In genomic region chr16:31076319-31076718, GRCh38 we compare ENCODE assay signal across 21 cellular contexts. TPM values are rescaled to one million over a fixed set of nuclear protein-coding genes. Genes with fewer than 3 reads are reported as not detected.
A peak's percentile ranks its signal among the peaks of the same experiment; 100 is the strongest.
DNase-seq lines count a peak whose midpoint lies in the region; ATAC-seq, FAIRE-seq and TF ChIP-seq lines count a peak whose summit lies in the region.
"Had no signal": no experiment of that assay in that cellular context is flagged by ENCODE, and none has a peak within 500 bp of the region (broad histone marks: within the 10 kb centered on the region; RNA-seq: fewer than 3 reads in every experiment).

No MANE protein-coding gene starts in this region.

- H3K4me1 Mint-ChIP-seq in CD4-positive, alpha-beta T cell (ENCODE audit: low read depth): peaks cover 32% of the 10 kb centered on the region
- peaks cover 56% of the 10 kb centered on the region for H3K4me1 Mint-ChIP-seq in activated CD8-positive, alpha-beta T cell treated with anti-CD3 and anti-CD28 coated beads, Interleukin-2, amount 10 ng/mL, durations not matched to agents 7 days and 5 days (ENCODE audit: low read depth)
- H3K4me1 Mint-ChIP-seq in naive thymus-derived CD4-positive, alpha-beta T cell: peaks cover 32 to 59% (median 36%) of the 10 kb centered on the region in 7 donors

- TF ChIP-seq CTCF in CD4-positive, alpha-beta T cell (IDR thresholded peaks at IDR 0.05): no peak
- no peak for TF ChIP-seq CTCF in testis (IDR thresholded peaks at IDR 0.05)

- H3K27ac Mint-ChIP-seq in CD4-positive, alpha-beta T cell: peak overlapping the region; percentile 92
- H3K27ac Mint-ChIP-seq in activated CD8-positive, alpha-beta T cell treated with anti-CD3 and anti-CD28 coated beads, Interleukin-2, amount 10 ng/mL, durations not matched to agents 7 days and 5 days: peak overlapping the region; percentile 63
- peak overlapping the region in 3 of 9 donors; percentile 62 to 97 (median 83) for H3K27ac Mint-ChIP-seq in naive thymus-derived CD4-positive, alpha-beta T cell

- CTCF ChIA-PET in CD4-positive, alpha-beta T cell (lab: Charles Lee): no interaction called here
- CTCF ChIA-PET in activated CD8-positive, alpha-beta T cell treated with anti-CD3 and anti-CD28 coated beads, Interleukin-2, amount 10 ng/mL, durations not matched to agents 7 days and 5 days (lab: Charles Lee): interaction anchor here (3.0 kb wide), 1 partner anchor 91 kb away, joined by 15 read pairs; the partner anchor contains the start of gene HSD3B7
- CTCF ChIA-PET in naive thymus-derived CD4-positive, alpha-beta T cell (lab: Charles Lee): no interaction called here

- no peaks in the 10 kb centered on the region for H3K27me3 ChIP-seq in BLaER1
- no peaks in the 10 kb centered on the region for H3K27me3 ChIP-seq in CD4-positive, alpha-beta T cell (ENCODE audit: control insufficient read depth, insufficient read depth, low read length)
- no peaks in the 10 kb centered on the region for H3K27me3 ChIP-seq in naive thymus-derived CD4-positive, alpha-beta T cell (ENCODE audit: control insufficient read depth in 2 of 2, insufficient read depth in 2 of 2, low read length in 2 of 2)
- H3K27me3 ChIP-seq in testis: no peaks in the 10 kb centered on the region

- H3K4me3 Mint-ChIP-seq in CD4-positive, alpha-beta T cell: peak overlapping the region; percentile 89
- H3K4me3 Mint-ChIP-seq in activated CD8-positive, alpha-beta T cell treated with anti-CD3 and anti-CD28 coated beads, Interleukin-2, amount 10 ng/mL, durations not matched to agents 7 days and 5 days: peak overlapping the region; percentile 18
- H3K4me3 Mint-ChIP-seq in naive thymus-derived CD4-positive, alpha-beta T cell: peak overlapping the region in 6 of 10 donors; percentile 7 to 95 (median 43)

- H3K9me3 ChIP-seq in BLaER1 (no peaks in the 10 kb centered on the region), testis (no peaks in the 10 kb centered on the region)
- H3K9me3 ChIP-seq in CD4-positive, alpha-beta T cell (ENCODE audit: control insufficient read depth, low read length): no peaks in the 10 kb centered on the region
- H3K9me3 ChIP-seq in naive thymus-derived CD4-positive, alpha-beta T cell (ENCODE audit: control insufficient read depth in 2 of 3, low read length in 3 of 3): no peaks in the 10 kb centered on the region
- H3K9me3 ChIP-seq: mucosa of descending colon had no signal

- POLR2A ChIA-PET in CD4-positive, alpha-beta T cell (lab: Charles Lee): no interaction called here
- POLR2A ChIA-PET in activated CD8-positive, alpha-beta T cell treated with anti-CD3 and anti-CD28 coated beads, Interleukin-2, amount 10 ng/mL, durations not matched to agents 7 days and 5 days (lab: Charles Lee): no interaction called here
- POLR2A ChIA-PET in naive thymus-derived CD4-positive, alpha-beta T cell (lab: Charles Lee): interaction anchor here (1.1 to 3.9 kb wide), 2 partner anchors 15 to 41 kb away, joined by 3 to 35 read pairs; partner anchors contain the start of gene KAT8

- no peak overlapping the region; the same call in 1 of the 2 replicates for H3K9ac ChIP-seq in BLaER1
- H3K9ac ChIP-seq: parathyroid adenoma had no signal

- peaks cover 26% of the 10 kb centered on the region for H3K4me1 ChIP-seq in BLaER1
- H3K4me1 ChIP-seq in naive thymus-derived CD4-positive, alpha-beta T cell (ENCODE audit: control insufficient read depth in 2 of 2, insufficient read depth in 2 of 2, low read length in 2 of 2): peaks cover 9 to 18% of the 10 kb centered on the region in 2 donors
- H3K4me1 ChIP-seq in testis: peaks cover 16% of the 10 kb centered on the region

- H3K9me3 Mint-ChIP-seq in CD4-positive, alpha-beta T cell: no peaks in the 10 kb centered on the region
- H3K9me3 Mint-ChIP-seq in activated CD8-positive, alpha-beta T cell treated with anti-CD3 and anti-CD28 coated beads, Interleukin-2, amount 10 ng/mL, durations not matched to agents 7 days and 5 days (ENCODE audit: insufficient read depth): no peaks in the 10 kb centered on the region
- peaks cover 0 to 1% (median 0%) of the 10 kb centered on the region in 11 donors for H3K9me3 Mint-ChIP-seq in naive thymus-derived CD4-positive, alpha-beta T cell

- no peak for DNase-seq in CD4-positive, alpha-beta T cell
- DNase-seq in activated CD8-positive, alpha-beta T cell treated with anti-CD3 and anti-CD28 coated beads, Interleukin-2, amount 10 ng/mL, durations not matched to agents 7 days and 5 days: no peak
- DNase-seq in naive thymus-derived CD4-positive, alpha-beta T cell: no peak
- DNase-seq in H54 (ENCODE audit: insufficient read length, low spot score): no peak
- no peak for DNase-seq in testis
- no peak for DNase-seq in dermis blood vessel endothelial cell
- DNase-seq: activated T-cell treated with anti-CD3 and anti-CD28 coated beads for 4 hours; amniotic stem cell; central memory CD4-positive, alpha-beta T cell; DMS153; effector memory CD4-positive, alpha-beta T cell; Kasumi-1; left ventricle myocardium superior; mucosa of descending colon; NCI-H1105 treated with DMSO at 0.1 percent for 48 hours; NCI-H526; SHP77 treated with DMSO at 0.1 percent for 48 hours; stimulated activated CD4-positive, alpha-beta T cell treated with anti-CD3 and anti-CD28 coated beads, Interleukin-2, amount 100 ng/mL, for 24 hours had no signal

- 70 to 81% methylated on average over 13 to 16 of the region's 16 CpGs for WGBS in testis, 2 donors

- H4K20me1 ChIP-seq in BLaER1: peaks cover 67% of the 10 kb centered on the region

- H3K36me3 Mint-ChIP-seq in CD4-positive, alpha-beta T cell (ENCODE audit: low read depth): peaks cover 69% of the 10 kb centered on the region
- H3K36me3 Mint-ChIP-seq in activated CD8-positive, alpha-beta T cell treated with anti-CD3 and anti-CD28 coated beads, Interleukin-2, amount 10 ng/mL, durations not matched to agents 7 days and 5 days (ENCODE audit: low read depth): peaks cover 57% of the 10 kb centered on the region
- H3K36me3 Mint-ChIP-seq in naive thymus-derived CD4-positive, alpha-beta T cell: peaks cover 0 to 24% (median 11%) of the 10 kb centered on the region in 5 donors

- no peak for FAIRE-seq in H54 (lab: Jason Lieb, UNC)

- H3K27ac ChIP-seq in BLaER1 (no peak overlapping the region), testis (no peak overlapping the region)
- no peak overlapping the region for H3K27ac ChIP-seq in CD4-positive, alpha-beta T cell (ENCODE audit: low read depth, low read length)
- H3K27ac ChIP-seq in naive thymus-derived CD4-positive, alpha-beta T cell (ENCODE audit: low read depth, low read length): no peak overlapping the region
- H3K27ac ChIP-seq: parathyroid adenoma had no signal

- TF ChIP-seq POLR2A in H54 (IDR thresholded peaks at IDR 0.05; ENCODE audit: low read depth, low read length): no peak
- TF ChIP-seq POLR2A in testis (IDR thresholded peaks at IDR 0.05): no peak

- H3K4me3 ChIP-seq in BLaER1 (no peak overlapping the region), testis (no peak overlapping the region)
- H3K4me3 ChIP-seq in naive thymus-derived CD4-positive, alpha-beta T cell (ENCODE audit: low read length): no peak overlapping the region
- H3K4me3 ChIP-seq: mucosa of descending colon had no signal

- no peaks in the 10 kb centered on the region for H3K27me3 Mint-ChIP-seq in CD4-positive, alpha-beta T cell
- no peaks in the 10 kb centered on the region for H3K27me3 Mint-ChIP-seq in activated CD8-positive, alpha-beta T cell treated with anti-CD3 and anti-CD28 coated beads, Interleukin-2, amount 10 ng/mL, durations not matched to agents 7 days and 5 days (ENCODE audit: low read depth)
- no peaks in the 10 kb centered on the region for H3K27me3 Mint-ChIP-seq in naive thymus-derived CD4-positive, alpha-beta T cell

- peak overlapping the region; percentile 98 for H3K4me2 ChIP-seq in BLaER1

- H3K36me3 ChIP-seq in BLaER1: peaks cover 59% of the 10 kb centered on the region
- H3K36me3 ChIP-seq in naive thymus-derived CD4-positive, alpha-beta T cell (ENCODE audit: control insufficient read depth in 2 of 3, insufficient read depth in 3 of 3, low read length in 3 of 3): peaks cover 0 to 60% (median 17%) of the 10 kb centered on the region in 3 experiments
- no peaks in the 10 kb centered on the region for H3K36me3 ChIP-seq in testis (ENCODE audit: low read depth, missing control alignments)

- intact Hi-C loops in CD4-positive, alpha-beta T cell (cut with DNase I, micrococcal nuclease): loop anchor here in 1 of 2 experiments (10.0 kb wide), 2 partner anchors 122 to 152 kb away; partner anchors contain the start of genes FBXL19 and SETD1A
- intact Hi-C loops in naive thymus-derived CD4-positive, alpha-beta T cell (cut with micrococcal nuclease): no loop called here
- intact Hi-C loops in testis (cut with DNase I; ENCODE audit: low total_unique reads): no loop called here

- no peak for ATAC-seq in CD4-positive, alpha-beta T cell (ENCODE audit: poor library complexity)
- no peak for ATAC-seq in activated CD8-positive, alpha-beta T cell treated with anti-CD3 and anti-CD28 coated beads, Interleukin-2, amount 10 ng/mL, durations not matched to agents 7 days and 5 days
- no peak for ATAC-seq in naive thymus-derived CD4-positive, alpha-beta T cell
- ATAC-seq: activated CD4-positive, CD25-positive, alpha-beta regulatory T cell treated with anti-CD3 and anti-CD28 coated beads, Interleukin-2, amount 50 U/mL, for 24 hours; left ventricle myocardium superior; mucosa of descending colon had no signal

RNA-seq across cellular contexts. Expression of gene ZNF646, which starts 2.1 kb away (rescaled TPM):
- 10 to 100 TPM; 14.3 to 16.6 TPM for total RNA-seq in CD4-positive, alpha-beta T cell
- 10 to 100 TPM; 26.0 to 30.3 TPM for total RNA-seq in activated CD8-positive, alpha-beta T cell treated with anti-CD3 and anti-CD28 coated beads, Interleukin-2, amount 10 ng/mL, durations not matched to agents 7 days and 5 days
- 10 to 100 TPM; 22.2 to 49.1 (median 30.4) TPM for total RNA-seq in naive thymus-derived CD4-positive, alpha-beta T cell
- 10 to 100 TPM in 1 of 2 donors, 1 to 10 TPM in 1; 3.9 to 13.3 TPM for polyA plus RNA-seq in naive thymus-derived CD4-positive, alpha-beta T cell
- total RNA-seq in testis (10 to 100 TPM; 68.9 to 74.0 TPM), dermis blood vessel endothelial cell (16.0 and 17.4 TPM in 2 replicates)
- polyA plus RNA-seq in testis (ENCODE audit: insufficient read depth, low read depth, low replicate concordance): 80.3 TPM

RNA-seq across cellular contexts. Expression of gene ZNF668, which starts 2.3 kb away (rescaled TPM):
- total RNA-seq in CD4-positive, alpha-beta T cell: 1 to 10 TPM; 4.5 to 6.0 TPM
- 10 to 100 TPM; 20.8 to 22.2 TPM for total RNA-seq in activated CD8-positive, alpha-beta T cell treated with anti-CD3 and anti-CD28 coated beads, Interleukin-2, amount 10 ng/mL, durations not matched to agents 7 days and 5 days
- 10 to 100 TPM; 10.7 to 15.2 (median 12.6) TPM for total RNA-seq in naive thymus-derived CD4-positive, alpha-beta T cell
- polyA plus RNA-seq in naive thymus-derived CD4-positive, alpha-beta T cell: 10 to 100 TPM in 1 of 2 donors, 1 to 10 TPM in 1; 6.1 to 14.0 TPM
- 10 to 100 TPM; 17.2 to 20.2 TPM for total RNA-seq in testis
- 10.1 TPM for polyA plus RNA-seq in testis (ENCODE audit: insufficient read depth, low read depth, low replicate concordance)
- total RNA-seq in dermis blood vessel endothelial cell: 7.3 and 9.0 TPM in 2 replicates

RNA-seq across cellular contexts. Expression of gene PRSS53, which starts 12.4 kb away (rescaled TPM):
- 1 to 10 TPM; 3.5 to 3.9 TPM for total RNA-seq in CD4-positive, alpha-beta T cell
- total RNA-seq in activated CD8-positive, alpha-beta T cell treated with anti-CD3 and anti-CD28 coated beads, Interleukin-2, amount 10 ng/mL, durations not matched to agents 7 days and 5 days: 1 to 10 TPM; 5.3 to 6.8 TPM
- 1 to 10 TPM; 5.2 to 7.2 (median 7.1) TPM for total RNA-seq in naive thymus-derived CD4-positive, alpha-beta T cell
- polyA plus RNA-seq in naive thymus-derived CD4-positive, alpha-beta T cell: 1 to 10 TPM in 1 of 2 donors, under 1 TPM in 1; 0.46 to 1.6 TPM
- total RNA-seq in testis: 1 to 10 TPM; 2.7 to 6.1 TPM
- polyA plus RNA-seq in testis (ENCODE audit: insufficient read depth, low read depth, low replicate concordance): 1.1 TPM
- total RNA-seq in dermis blood vessel endothelial cell: 0.88 and 2.0 TPM in 2 replicates

RNA-seq across cellular contexts. Expression of gene VKORC1, which starts 18.3 kb away (rescaled TPM):
- total RNA-seq in CD4-positive, alpha-beta T cell: 10 to 100 TPM; 19.0 to 19.2 TPM
- 10 to 100 TPM; 71.6 to 78.8 TPM for total RNA-seq in activated CD8-positive, alpha-beta T cell treated with anti-CD3 and anti-CD28 coated beads, Interleukin-2, amount 10 ng/mL, durations not matched to agents 7 days and 5 days
- total RNA-seq in naive thymus-derived CD4-positive, alpha-beta T cell: 10 to 100 TPM; 29.5 to 69.3 (median 35.6) TPM
- 10 to 100 TPM; 82.3 to 93.0 TPM for polyA plus RNA-seq in naive thymus-derived CD4-positive, alpha-beta T cell
- total RNA-seq in testis (100 to 1,000 TPM; 102 to 183 TPM), dermis blood vessel endothelial cell (67.6 and 109 TPM in 2 replicates)
- polyA plus RNA-seq in testis (ENCODE audit: insufficient read depth, low read depth, low replicate concordance): 102 TPM

RNA-seq across cellular contexts. Expression of gene BCKDK, which starts 31.9 kb away (rescaled TPM):
- total RNA-seq in CD4-positive, alpha-beta T cell: 1 to 10 TPM; 4.3 to 5.8 TPM
- 10 to 100 TPM; 38.9 TPM for total RNA-seq in activated CD8-positive, alpha-beta T cell treated with anti-CD3 and anti-CD28 coated beads, Interleukin-2, amount 10 ng/mL, durations not matched to agents 7 days and 5 days
- total RNA-seq in naive thymus-derived CD4-positive, alpha-beta T cell: 10 to 100 TPM; 10.3 to 30.8 (median 20.8) TPM
- 10 to 100 TPM; 21.0 to 36.0 TPM for polyA plus RNA-seq in naive thymus-derived CD4-positive, alpha-beta T cell
- 10 to 100 TPM; 68.8 to 69.1 TPM for total RNA-seq in testis
- 34.5 TPM for polyA plus RNA-seq in testis (ENCODE audit: insufficient read depth, low read depth, low replicate concordance)
- 18.4 and 36.2 TPM in 2 replicates for total RNA-seq in dermis blood vessel endothelial cell

Comparison
In these comparisons a context has a peak if more than half of its experiments do, and no peak if none do; other contexts are left out.
1. H3K4me3 Mint-ChIP-seq: peak in every context shown above with its lines; median percentile 89 in CD4-positive, alpha-beta T cell; 43 in naive thymus-derived CD4-positive, alpha-beta T cell; 18 in activated CD8-positive, alpha-beta T cell treated with anti-CD3 and anti-CD28 coated beads, Interleukin-2, amount 10 ng/mL, durations not matched to agents 7 days and 5 days.